Comparison of ENCODE assay signal across 25 cellular contexts in the genomic region with DNA sequence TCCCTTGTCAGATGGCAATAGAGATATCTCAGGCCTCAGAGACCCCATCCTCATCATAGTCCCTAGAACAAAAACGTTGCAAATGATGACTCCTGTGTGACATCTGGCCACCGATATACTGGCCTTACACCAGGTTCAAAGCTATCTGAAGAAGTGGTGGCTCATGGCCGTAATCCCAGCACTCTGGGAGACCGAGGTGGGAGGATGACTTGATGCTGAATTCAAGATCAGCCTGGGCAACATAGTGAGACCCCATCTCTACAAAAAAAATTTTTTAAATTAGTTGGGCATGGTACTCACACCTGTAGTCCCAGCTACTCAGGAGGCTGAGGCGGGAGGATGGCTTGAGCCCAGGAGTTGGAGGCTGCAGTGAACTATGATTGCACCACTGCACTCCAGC.
"Had no signal": no experiment of that assay in that cellular context is flagged by ENCODE, and none has a peak within 500 bp of the region (broad histone marks: within the 10 kb centered on the region; RNA-seq: fewer than 3 reads in every experiment).

No MANE protein-coding gene starts in this region.

- H3K9me3 Mint-ChIP-seq: naive thymus-derived CD4-positive, alpha-beta T cell; nephron; neural progenitor cell; stimulated activated memory B cell treated with anti-CD40 and anti-IgM and Interleukin-4, amounts not matched to agents 10 μg/mL and 1 μg/mL and 100 μg/mL, for 72 hours had no signal

- H3K4me2 ChIP-seq: neural progenitor cell had no signal

- H3K9ac ChIP-seq: neural progenitor cell had no signal

- H3K4me1 ChIP-seq: prostate gland had no signal

- H3K27me3 ChIP-seq: heart right ventricle, neural progenitor cell, right atrium auricular region, sigmoid colon, transverse colon, upper lobe of right lung, uterus had no signal

- H3K36me3 ChIP-seq: neural progenitor cell, prostate gland, right atrium auricular region, sigmoid colon, transverse colon, upper lobe of right lung, uterus had no signal

- H3K9me3 ChIP-seq: heart right ventricle, prostate gland, right atrium auricular region, sigmoid colon, transverse colon, upper lobe of right lung, uterus had no signal

- ATAC-seq: esophagus mucosa; heart right ventricle; left colon; naive thymus-derived CD4-positive, alpha-beta T cell; stimulated activated memory B cell treated with anti-CD40 and anti-IgM and Interleukin-4, amounts not matched to agents 10 μg/mL and 1 μg/mL and 100 μg/mL, for 72 hours; stimulated activated naive CD8-positive, alpha-beta T cell treated with anti-CD3 and anti-CD28 coated beads, Interleukin-15, Interleukin-2, amounts not matched to agents 100 U/mL and 50 U/mL, for 24 hours; upper lobe of right lung had no signal

- H3K4me3 Mint-ChIP-seq: naive thymus-derived CD4-positive, alpha-beta T cell; nephron; neural progenitor cell; stimulated activated memory B cell treated with anti-CD40 and anti-IgM and Interleukin-4, amounts not matched to agents 10 μg/mL and 1 μg/mL and 100 μg/mL, for 72 hours had no signal

- H3K27ac Mint-ChIP-seq: naive thymus-derived CD4-positive, alpha-beta T cell; nephron; neural progenitor cell; stimulated activated memory B cell treated with anti-CD40 and anti-IgM and Interleukin-4, amounts not matched to agents 10 μg/mL and 1 μg/mL and 100 μg/mL, for 72 hours had no signal

- DNase-seq: cerebellar nuclear complex; cortex of kidney; foreskin fibroblast; glutamatergic neuron; heart right ventricle; hippocampal formation; kidney glomerular epithelial cell; left colon; mesenchymal stem cell; midbrain; naive thymus-derived CD4-positive, alpha-beta T cell; nucleus accumbens; sigmoid colon; stimulated activated CD4-positive, alpha-beta T cell treated with anti-CD3 and anti-CD28 coated beads, Interleukin-4, amount 100 ng/mL, for 4 hours; stimulated activated naive CD8-positive, alpha-beta T cell treated with anti-CD3 and anti-CD28 coated beads, Interleukin-15, Interleukin-2, amounts not matched to agents 100 U/mL and 50 U/mL, for 24 hours; transverse colon; upper lobe of right lung; uterus had no signal

- H3K4me3 ChIP-seq: heart right ventricle, neural progenitor cell, prostate gland, right atrium auricular region, sigmoid colon, transverse colon, upper lobe of right lung, uterus had no signal

- H3K27ac ChIP-seq: epithelial cell of prostate, neural progenitor cell, uterus had no signal

- H3K27me3 Mint-ChIP-seq: naive thymus-derived CD4-positive, alpha-beta T cell; stimulated activated memory B cell treated with anti-CD40 and anti-IgM and Interleukin-4, amounts not matched to agents 10 μg/mL and 1 μg/mL and 100 μg/mL, for 72 hours had no signal
